In the genomic region with DNA sequence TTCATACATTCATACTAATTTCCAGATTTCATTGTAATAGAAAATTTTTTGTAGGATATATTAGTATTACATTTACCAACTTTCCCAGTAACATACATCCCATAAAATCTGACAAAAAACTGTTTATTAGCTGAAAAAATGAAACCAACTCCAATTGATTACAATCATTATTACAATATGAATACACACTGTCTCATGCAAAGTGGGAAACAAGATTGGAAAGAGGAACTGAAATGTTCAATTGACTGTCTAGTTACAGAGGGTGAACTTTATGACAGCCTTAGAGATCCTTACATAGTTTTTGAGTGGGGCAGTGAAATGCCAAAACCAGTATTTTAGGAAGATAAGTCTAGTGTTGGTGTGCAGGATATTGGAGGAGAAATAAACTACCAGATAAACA, we compare ENCODE assay signal across 17 cellular contexts. TPM values are rescaled to one million over a fixed set of nuclear protein-coding genes. Genes with fewer than 3 reads are reported as not detected.
DNase-seq lines count a peak whose midpoint lies in the region; ATAC-seq, FAIRE-seq and TF ChIP-seq lines count a peak whose summit lies in the region.
"Had no signal": no experiment of that assay in that cellular context is flagged by ENCODE, and none has a peak within 500 bp of the region (broad histone marks: within the 10 kb centered on the region; RNA-seq: fewer than 3 reads in every experiment).

No MANE protein-coding gene starts in this region.

- CTCF ChIA-PET in GM12878 (lab: Yijun Ruan, JAX), result interaction anchor here (0.7 to 1.9 kb wide), 4 partner anchors 11 to 30 kb away, joined by 3 to 6 read pairs (median 5); no protein-coding TSS in a partner anchor

- peak; percentile 66 for FAIRE-seq in GM12878 (lab: Jason Lieb, UNC)
- FAIRE-seq: islet of Langerhans had no signal

- H3K4me1 ChIP-seq in GM12878 (ENCODE audit: control insufficient read depth, insufficient read depth, low read length) (peaks cover 2% of the 10 kb centered on the region; the same call in 1 of the 2 replicates), right atrium auricular region (no peaks in the 10 kb centered on the region)
- H3K4me1 ChIP-seq: Caco-2 had no signal

- RAD21 ChIA-PET in GM12878 (lab: Charles Lee; ENCODE audit: unreplicated experiment), result no interaction called here

- H4K20me1 ChIP-seq in GM12878 (ENCODE audit: control insufficient read depth, insufficient read depth), result no peaks in the 10 kb centered on the region

- TF ChIP-seq CTCF in GM12878 (IDR thresholded peaks at IDR 0.05 in 2 of 3, conservative IDR thresholded peaks at IDR 0.05 in 1 of 3; ENCODE audit: control insufficient read depth in 2 of 3, extremely low read depth in 1 of 3, insufficient read depth in 1 of 3, low read depth in 3 of 3, low read length in 3 of 3) (no peak), right atrium auricular region (IDR thresholded peaks at IDR 0.05) (no peak)

- ATAC-seq in GM18907 (IDR thresholded peaks at IDR 0.05; ENCODE audit: unreplicated experiment), result peak; percentile 97
- ATAC-seq in GM21619 (IDR thresholded peaks at IDR 0.05; ENCODE audit: unreplicated experiment), result peak; percentile 92
- peak; percentile 100 for ATAC-seq in HG03103 (IDR thresholded peaks at IDR 0.05; ENCODE audit: low read depth, unreplicated experiment)
- ATAC-seq in GM12878, result peak; percentile 95
- ATAC-seq: stimulated activated effector memory CD8-positive, alpha-beta T cell treated with anti-CD3 and anti-CD28 coated beads, Interleukin-12 subunit alpha, Interleukin-12 subunit beta, amount 100 ng/mL, for 72 hours had no signal

- no peak overlapping the region for H2AFZ ChIP-seq in GM12878 (ENCODE audit: control insufficient read depth, low read depth, low read length)

- no peaks in the 10 kb centered on the region; a peak in 1 of 4 replicates for H3K27me3 ChIP-seq in GM12878 (replicated peaks in 1 of 2; ENCODE audit: control insufficient read depth in 2 of 2, insufficient read depth in 2 of 2, low read length in 1 of 2)
- no peaks in the 10 kb centered on the region for H3K27me3 ChIP-seq in right atrium auricular region

- intact Hi-C loops in GM12878 (cut with micrococcal nuclease; ENCODE audit: unreplicated experiment), result no loop called here

- in situ Hi-C loops in GM12878 (cut with MboI), result no loop called here

- H3K36me3 ChIP-seq in GM12878 (ENCODE audit: control insufficient read depth in 2 of 2, insufficient read depth in 2 of 2, low read length in 1 of 2), result no peaks in the 10 kb centered on the region
- H3K36me3 ChIP-seq in right atrium auricular region, result no peaks in the 10 kb centered on the region

- H3K4me3 ChIP-seq in GM12878 (no peak overlapping the region), right atrium auricular region (no peak overlapping the region)

- TF ChIP-seq RAD21 in GM12878 (IDR thresholded peaks at IDR 0.05; ENCODE audit: insufficient read depth, low read depth, low read length), result no peak

- H3K9me3 ChIP-seq in GM12878 (replicated peaks; ENCODE audit: control insufficient read depth, insufficient read depth, low read length) (no peaks in the 10 kb centered on the region), right atrium auricular region (no peaks in the 10 kb centered on the region)
- H3K9me3 ChIP-seq: Caco-2 had no signal

- no peaks in the 10 kb centered on the region for H3K79me2 ChIP-seq in GM12878 (ENCODE audit: control insufficient read depth, insufficient read depth, low read length)

- DNase-seq in GM12878 (ENCODE audit: low read depth, low spot score) (no peak), ecto neural progenitor cell (ENCODE audit: low spot score) (no peak), kidney tubule cell (ENCODE audit: low spot score) (no peak), right atrium auricular region (ENCODE audit: low spot score) (no peak), dermis blood vessel endothelial cell (no peak)
- DNase-seq: Caco-2, NCI-H2081 had no signal

- TF ChIP-seq POLR2A in GM12878 (IDR thresholded peaks at IDR 0.05; ENCODE audit: low read depth, low read length), result no peak

- TF ChIP-seq EP300 in GM12878 (IDR thresholded peaks at IDR 0.05; ENCODE audit: borderline replicate concordance in 1 of 2, control insufficient read depth in 1 of 2, low read depth in 2 of 2, low read length in 2 of 2), result no peak

- BruUV-seq in GM12878 (replicated peaks; lab: Mats Ljungman, UMichigan), result no TSS peak

- no peak overlapping the region for H3K4me2 ChIP-seq in GM12878 (ENCODE audit: control insufficient read depth, insufficient read depth)

- POLR2A ChIA-PET in GM12878 (lab: Charles Lee), result no interaction called here

- SMC1A ChIA-PET in GM12878 (lab: Charles Lee; ENCODE audit: uncharacterized antibody, unreplicated experiment), result interaction anchor here (1.2 to 1.3 kb wide), 2 partner anchors 9 to 57 kb away, joined by 3 read pairs; no protein-coding TSS in a partner anchor

- H3K9ac ChIP-seq in GM12878 (ENCODE audit: control insufficient read depth, insufficient read depth, low read length), result no peak overlapping the region

- H3K27ac ChIP-seq in GM12878 (ENCODE audit: control insufficient read depth, insufficient read depth) (no peak overlapping the region), right atrium auricular region (no peak overlapping the region)
- H3K27ac ChIP-seq: RWPE1 had no signal

TF ChIP-seq in GM12878, 131 proteins besides CTCF, POLR2A, EP300 and RAD21 (continues in another document):
- TF ChIP-seq MTA2 (IDR thresholded peaks at IDR 0.05; ENCODE audit: low read depth), result peak; percentile 24; the same call in 1 of the 2 replicates
- TF ChIP-seq, protein P1, sequence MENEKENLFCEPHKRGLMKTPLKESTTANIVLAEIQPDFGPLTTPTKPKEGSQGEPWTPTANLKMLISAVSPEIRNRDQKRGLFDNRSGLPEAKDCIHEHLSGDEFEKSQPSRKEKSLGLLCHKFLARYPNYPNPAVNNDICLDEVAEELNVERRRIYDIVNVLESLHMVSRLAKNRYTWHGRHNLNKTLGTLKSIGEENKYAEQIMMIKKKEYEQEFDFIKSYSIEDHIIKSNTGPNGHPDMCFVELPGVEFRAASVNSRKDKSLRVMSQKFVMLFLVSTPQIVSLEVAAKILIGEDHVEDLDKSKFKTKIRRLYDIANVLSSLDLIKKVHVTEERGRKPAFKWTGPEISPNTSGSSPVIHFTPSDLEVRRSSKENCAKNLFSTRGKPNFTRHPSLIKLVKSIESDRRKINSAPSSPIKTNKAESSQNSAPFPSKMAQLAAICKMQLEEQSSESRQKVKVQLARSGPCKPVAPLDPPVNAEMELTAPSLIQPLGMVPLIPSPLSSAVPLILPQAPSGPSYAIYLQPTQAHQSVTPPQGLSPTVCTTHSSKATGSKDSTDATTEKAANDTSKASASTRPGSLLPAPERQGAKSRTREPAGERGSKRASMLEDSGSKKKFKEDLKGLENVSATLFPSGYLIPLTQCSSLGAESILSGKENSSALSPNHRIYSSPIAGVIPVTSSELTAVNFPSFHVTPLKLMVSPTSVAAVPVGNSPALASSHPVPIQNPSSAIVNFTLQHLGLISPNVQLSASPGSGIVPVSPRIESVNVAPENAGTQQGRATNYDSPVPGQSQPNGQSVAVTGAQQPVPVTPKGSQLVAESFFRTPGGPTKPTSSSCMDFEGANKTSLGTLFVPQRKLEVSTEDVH (IDR thresholded peaks at IDR 0.05; ENCODE audit: low read depth, partially characterized antibody), result no peak
- no peak for TF ChIP-seq PAX8 (IDR thresholded peaks at IDR 0.05)
- TF ChIP-seq EGR1 (IDR thresholded peaks at IDR 0.05; ENCODE audit: borderline replicate concordance in 1 of 2, low read depth in 2 of 2, low read length in 2 of 2), result no peak
- TF ChIP-seq BHLHE40 (IDR thresholded peaks at IDR 0.05; ENCODE audit: borderline replicate concordance in 1 of 2, low read depth in 2 of 2, low read length in 1 of 2), result no peak
- no peak for TF ChIP-seq ZNF384 (IDR thresholded peaks at IDR 0.05; ENCODE audit: borderline replicate concordance, low read depth, low read length)

RNA-seq across cellular contexts. Expression of a gene that starts 2.3 kb away (rescaled TPM):
- not detected in 2 replicates for total RNA-seq in GM12878 (2013; cell fraction: nucleolus; rRNA removed)
- total RNA-seq in GM12878 (2014; rRNA removed) (not detected in 2 replicates), GM12878 (2014; rRNA removed; fragmentation: Illumina TruSeq; extraction: Trizol) (not detected in 2 replicates), GM12878 (2021) (not detected in 2 replicates), right atrium auricular region (not detected), dermis blood vessel endothelial cell (not detected in 2 replicates)
- polyA plus RNA-seq in GM12878 (2011; ENCODE audit: low read depth), result not detected
- polyA plus RNA-seq in GM12878 (2011; rRNA removed) (not detected in 2 replicates), GM12878 (2014; fragmentation: Illumina TruSeq; extraction: Trizol) (not detected in 2 replicates), GM12878 (2014; fragmentation: Nextera tagmentation; extraction: Ambion mirVana) (under 1 TPM in 1 of 2 experiments, not detected in 1; 0.18 TPM), GM12878 (2014; rRNA removed) (not detected in 2 replicates), GM12878 (2016; fragmentation: Nextera tagmentation; extraction: Ambion mirVana) (not detected)
- polyA plus RNA-seq in GM12878 (2011; cell fraction: cytosol; rRNA removed), result not detected in 2 replicates
- polyA plus RNA-seq in GM12878 (2011; cell fraction: nucleus; rRNA removed), result not detected in 2 replicates
- polyA plus RNA-seq in GM12878 (2012), result not detected in 2 replicates
- not detected in 2 replicates for polyA minus RNA-seq in GM12878 (2011; rRNA and poly(A)+ RNA removed)
- polyA minus RNA-seq in GM12878 (2011; cell fraction: cytosol; rRNA and poly(A)+ RNA removed), result not detected in 2 replicates
- not detected in 2 replicates for polyA minus RNA-seq in GM12878 (2011; cell fraction: nucleus; rRNA and poly(A)+ RNA removed)
- total RNA-seq: activated T-helper 2 cell treated with anti-CD3 and anti-CD28 coated beads, Interferon-gamma antibody, Interleukin-2, Interleukin-4, amounts not matched to agents 10 μg/mL and 5 μg/mL and 100 μg/mL, durations not matched to agents 14 hours and 24 hours and 36 hours; cardiac septum; fibroblast of lung had no signal
- polyA plus RNA-seq: fibroblast of lung had no signal

RNA-seq across cellular contexts. Expression of a gene that starts 38.8 kb away (rescaled TPM):
- not detected in 2 replicates for total RNA-seq in GM12878 (2013; cell fraction: nucleolus; rRNA removed)
- total RNA-seq in GM12878 (2014; rRNA removed) (0.06 TPM in 1 of 2 replicates, not detected in the other), GM12878 (2014; rRNA removed; fragmentation: Illumina TruSeq; extraction: Trizol) (0.04 and 0.09 TPM in 2 replicates), GM12878 (2021) (0.27 and 0.51 TPM in 2 replicates), right atrium auricular region (10 to 100 TPM in 1 of 2 donors, 1 to 10 TPM in 1; 8.9 to 13.5 TPM), dermis blood vessel endothelial cell (not detected in 2 replicates)
- polyA plus RNA-seq in GM12878 (2011; ENCODE audit: low read depth), result 0.09 TPM
- polyA plus RNA-seq in GM12878 (2011; rRNA removed) (0.14 and 0.16 TPM in 2 replicates), GM12878 (2014; fragmentation: Illumina TruSeq; extraction: Trizol) (0.14 and 0.24 TPM in 2 replicates), GM12878 (2014; fragmentation: Nextera tagmentation; extraction: Ambion mirVana) (under 1 TPM; 0.18 to 0.38 TPM), GM12878 (2014; rRNA removed) (0.09 and 0.10 TPM in 2 replicates), GM12878 (2016; fragmentation: Nextera tagmentation; extraction: Ambion mirVana) (1 to 10 TPM; 1.1 to 1.3 TPM)
- polyA plus RNA-seq in GM12878 (2011; cell fraction: cytosol; rRNA removed), result 0.21 and 0.25 TPM in 2 replicates
- polyA plus RNA-seq in GM12878 (2011; cell fraction: nucleus; rRNA removed), result 0.21 and 0.32 TPM in 2 replicates
- 0.31 and 0.57 TPM in 2 replicates for polyA plus RNA-seq in GM12878 (2012)
- polyA minus RNA-seq in GM12878 (2011; rRNA and poly(A)+ RNA removed), result 0.05 TPM in 1 of 2 replicates, not detected in the other
- not detected in 2 replicates for polyA minus RNA-seq in GM12878 (2011; cell fraction: cytosol; rRNA and poly(A)+ RNA removed)
- polyA minus RNA-seq in GM12878 (2011; cell fraction: nucleus; rRNA and poly(A)+ RNA removed), result 0.12 and 0.67 TPM in 2 replicates
- total RNA-seq: activated T-helper 2 cell treated with anti-CD3 and anti-CD28 coated beads, Interferon-gamma antibody, Interleukin-2, Interleukin-4, amounts not matched to agents 10 μg/mL and 5 μg/mL and 100 μg/mL, durations not matched to agents 14 hours and 24 hours and 36 hours; Caco-2 had no signal
- polyA plus RNA-seq: neural cell had no signal
